Comparison of ENCODE assay signal across 16 cellular contexts in genomic region chr2:224378087-224379085, GRCh38. TPM values are rescaled to one million over a fixed set of nuclear protein-coding genes. Genes with fewer than 3 reads are reported as not detected.
A peak's percentile ranks its signal among the peaks of the same experiment; 100 is the strongest.
DNase-seq lines count a peak whose midpoint lies in the region; ATAC-seq, FAIRE-seq and TF ChIP-seq lines count a peak whose summit lies in the region.
"Had no signal": no experiment of that assay in that cellular context is flagged by ENCODE, and none has a peak within 500 bp of the region (broad histone marks: within the 10 kb centered on the region; RNA-seq: fewer than 3 reads in every experiment).

No MANE protein-coding gene starts in this region.

- no peak overlapping the region for H3K27ac ChIP-seq in foreskin keratinocyte

- H3K4me3 ChIP-seq in AG09309 (ENCODE audit: control insufficient read depth, low read depth, low read length) (no peak overlapping the region), adipocyte (ENCODE audit: low read length) (no peak overlapping the region), mucosa of descending colon (no peak overlapping the region)

- no peak overlapping the region for H3K9ac ChIP-seq in adipocyte (ENCODE audit: low read length)

- FAIRE-seq in GM19239 (lab: Jason Lieb, UNC): peak; percentile 68

- no peaks in the 10 kb centered on the region for H3K9me3 ChIP-seq in adipocyte (ENCODE audit: control insufficient read depth, low read length)
- H3K9me3 ChIP-seq in mucosa of descending colon: no peaks in the 10 kb centered on the region

- DNase-seq in AG09309 (ENCODE audit: low read depth) (no peak), GM19239 (ENCODE audit: insufficient read length, low spot score) (no peak), adipocyte (ENCODE audit: low read depth) (peak; percentile 16), foreskin keratinocyte (no peak), mucosa of descending colon (no peak), Right ventricle myocardium inferior (ENCODE audit: missing footprints) (no peak)
- no peak for DNase-seq in activated T-cell treated with anti-CD3 and anti-CD28 coated beads, Interleukin-2, amount 50 U/mL, for 48 hours
- DNase-seq: DMS79; HCEC 1CT; immature natural killer cell; NCI-H1930; RPMI8226; stimulated activated CD4-positive, alpha-beta T cell treated with anti-CD3 and anti-CD28 coated beads, Interleukin-15, amount 100 ng/mL, for 24 hours; substantia nigra had no signal

- TF ChIP-seq CTCF in AG09309 (IDR thresholded peaks at IDR 0.05; ENCODE audit: control insufficient read depth, insufficient read depth, low read depth, low read length, missing control alignments): peak; percentile 38
- peak; percentile 36 for TF ChIP-seq CTCF in foreskin keratinocyte (conservative IDR thresholded peaks at IDR 0.05)
- no peak for TF ChIP-seq CTCF in mucosa of descending colon (IDR thresholded peaks at IDR 0.05)

- H3K27me3 ChIP-seq in adipocyte (replicated peaks; ENCODE audit: control insufficient read depth, insufficient read depth, low read length): no peaks in the 10 kb centered on the region
- peaks cover 14% of the 10 kb centered on the region for H3K27me3 ChIP-seq in foreskin keratinocyte

- H3K4me1 ChIP-seq in adipocyte (ENCODE audit: control insufficient read depth, insufficient read depth, low read length) (peaks cover 5% of the 10 kb centered on the region), foreskin keratinocyte (no peaks in the 10 kb centered on the region), mucosa of descending colon (ENCODE audit: low read depth) (no peaks in the 10 kb centered on the region)

- no peak for ATAC-seq in foreskin keratinocyte
- ATAC-seq in mucosa of descending colon: no peak
- no peak for ATAC-seq in HG02678 (IDR thresholded peaks at IDR 0.05; ENCODE audit: unreplicated experiment)
- no peak for ATAC-seq in Right ventricle myocardium inferior

- intact Hi-C loops in mucosa of descending colon (cut with DNase I, micrococcal nuclease): no loop called here
- intact Hi-C loops in Right ventricle myocardium inferior (cut with DNase I): no loop called here

- no peaks in the 10 kb centered on the region for H3K36me3 ChIP-seq in adipocyte (ENCODE audit: control insufficient read depth, insufficient read depth, low read length, severe bottlenecking)
- no peaks in the 10 kb centered on the region for H3K36me3 ChIP-seq in mucosa of descending colon (ENCODE audit: low read depth)

RNA-seq across cellular contexts. Expression of gene FAM124B, which starts 23.5 kb away (rescaled TPM):
- not detected in 2 replicates for total RNA-seq in foreskin keratinocyte
- polyA plus RNA-seq in foreskin keratinocyte: not detected in 2 replicates
- 1 to 10 TPM in 1 of 3 donors, under 1 TPM in 2; 0.43 to 1.4 (median 0.55) TPM for total RNA-seq in mucosa of descending colon
- total RNA-seq in Right ventricle myocardium inferior: 1.9 TPM
- total RNA-seq: mesothelial cell of epicardium had no signal
